In the genomic region with DNA sequence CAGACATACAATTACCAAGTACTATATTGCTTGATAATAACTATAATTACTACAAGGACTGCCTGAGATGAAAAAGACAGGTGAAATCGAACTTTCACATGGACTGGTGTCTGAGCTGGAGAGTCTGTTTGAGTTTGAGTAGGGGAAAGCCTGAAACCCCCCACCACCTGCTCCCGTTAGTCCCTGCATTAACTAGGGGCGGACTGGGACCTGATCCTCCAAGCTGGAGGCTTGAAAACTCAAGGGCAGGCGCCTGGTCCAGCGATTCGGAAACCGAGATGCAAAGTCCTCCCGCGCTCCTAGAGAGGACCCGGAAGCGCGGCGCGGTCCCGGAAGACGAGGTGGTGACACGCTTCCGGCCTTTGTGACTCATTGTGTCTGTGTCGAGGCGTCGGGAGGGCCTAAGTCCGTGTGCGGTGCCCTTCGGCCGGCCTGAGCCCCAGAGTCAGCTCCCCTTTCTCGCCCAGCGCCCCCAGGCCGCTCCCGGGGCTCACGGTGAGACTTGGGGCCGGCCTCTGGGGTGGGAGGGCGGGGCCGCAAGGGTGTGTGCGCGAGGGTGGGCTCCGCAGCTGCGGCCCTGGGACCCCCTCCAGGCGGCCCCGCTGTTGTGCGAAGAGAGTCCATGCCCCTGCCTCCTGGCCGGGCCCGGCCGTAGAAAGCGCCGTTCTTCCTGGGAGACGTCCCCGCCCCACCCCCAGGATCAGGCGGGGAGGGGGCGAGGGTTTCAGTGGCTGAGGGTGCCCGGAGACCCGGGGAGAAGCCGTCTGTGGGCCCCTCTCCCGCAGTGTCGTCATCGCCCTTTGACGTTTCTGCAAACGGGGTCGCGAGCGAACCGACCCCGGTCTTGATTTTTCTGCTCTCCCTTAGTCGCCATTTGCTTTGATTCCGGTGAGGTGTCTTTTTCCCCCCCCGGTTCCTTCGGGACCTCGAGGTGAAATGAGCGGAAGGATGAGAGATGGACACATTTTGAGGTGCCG, we compare ENCODE assay signal across 1 cellular context.
A peak's percentile ranks its signal among the peaks of the same experiment; 100 is the strongest.
TF ChIP-seq lines count a peak whose summit lies in the region.

ZKSCAN1 (plus strand) TSS at position 365 of the 977 bp plus-strand sequence. CDS start 7,911 bp downstream, outside the sequence.

TF ChIP-seq in HepG2, 621 proteins besides CTCF, POLR2A, EP300 and RAD21 (continued from another document and continues in another):
- TF ChIP-seq ZNF280B (CRISPR knock-in tag; IDR thresholded peaks at IDR 0.05; ENCODE audit: borderline replicate concordance) (peak; percentile 67; the same call in 1 of the 2 replicates), ESRRA (CRISPR knock-in tag; IDR thresholded peaks at IDR 0.05; ENCODE audit: low read depth) (0 out of 2 replicates have a peak, but pooled peaks have one; percentile 40), ZNF337 (CRISPR knock-in tag; IDR thresholded peaks at IDR 0.05; ENCODE audit: borderline replicate concordance, low read depth) (no peak), THYN1 (CRISPR knock-in tag; IDR thresholded peaks at IDR 0.05; ENCODE audit: borderline replicate concordance, low read depth) (no peak), ZNF619 (CRISPR knock-in tag; IDR thresholded peaks at IDR 0.05) (no peak), ONECUT2 (CRISPR knock-in tag; IDR thresholded peaks at IDR 0.05) (no peak), ZSCAN30 (CRISPR knock-in tag; IDR thresholded peaks at IDR 0.05) (no peak), ZNF121 (CRISPR knock-in tag; IDR thresholded peaks at IDR 0.05) (no peak), STAG1 (CRISPR knock-in tag; IDR thresholded peaks at IDR 0.05) (peak; percentile 24; the same call in 1 of the 2 replicates), SALL2 (CRISPR knock-in tag; IDR thresholded peaks at IDR 0.05) (peak; percentile 92), TBP (CRISPR knock-in tag; IDR thresholded peaks at IDR 0.05) (no peak), ZBTB44 (CRISPR knock-in tag; IDR thresholded peaks at IDR 0.05) (no peak), ZFP36L2 (CRISPR knock-in tag; IDR thresholded peaks at IDR 0.05) (no peak), ZNF333 (CRISPR knock-in tag; IDR thresholded peaks at IDR 0.05; ENCODE audit: borderline replicate concordance) (no peak), FOXA1 (IDR thresholded peaks at IDR 0.05) (no peak), FOXA1 (CRISPR knock-in tag; IDR thresholded peaks at IDR 0.05) (no peak), PAX8 (CRISPR knock-in tag; IDR thresholded peaks at IDR 0.05; ENCODE audit: borderline replicate concordance) (no peak), ARID2 (CRISPR knock-in tag; IDR thresholded peaks at IDR 0.05; ENCODE audit: borderline replicate concordance) (0 out of 2 replicates have a peak, but pooled peaks have one; percentile 54), ATF7 (IDR thresholded peaks at IDR 0.05) (no peak), ATF7 (CRISPR knock-in tag; IDR thresholded peaks at IDR 0.05) (no peak; the same call in 1 of the 2 replicates), CCAR2 (optimal IDR thresholded peaks at IDR 0.05; ENCODE audit: low read depth, low read length) (no peak), NFYC (CRISPR knock-in tag; IDR thresholded peaks at IDR 0.05) (no peak), ZNF17 (CRISPR knock-in tag; IDR thresholded peaks at IDR 0.05) (no peak), NR3C1 (CRISPR knock-in tag; IDR thresholded peaks at IDR 0.05) (no peak), MXD4 (CRISPR knock-in tag; IDR thresholded peaks at IDR 0.05) (peak; percentile 45; the same call in 1 of the 2 replicates), HNRNPL (IDR thresholded peaks at IDR 0.05; ENCODE audit: low read depth, low read length) (peak; percentile 61; the same call in 1 of the 2 replicates), ARHGAP35 (CRISPR knock-in tag; IDR thresholded peaks at IDR 0.05; ENCODE audit: borderline replicate concordance) (no peak; the same call in 1 of the 2 replicates), SMAD1 (CRISPR knock-in tag; IDR thresholded peaks at IDR 0.05; ENCODE audit: borderline replicate concordance, low read depth) (no peak), SP5 (CRISPR knock-in tag; IDR thresholded peaks at IDR 0.05; ENCODE audit: borderline replicate concordance, low read depth) (no peak), SUZ12 (IDR thresholded peaks at IDR 0.05; ENCODE audit: low read depth, low read length) (no peak), NFKBIZ (CRISPR knock-in tag; IDR thresholded peaks at IDR 0.05) (0 out of 2 replicates have a peak, but pooled peaks have one; percentile 18), ZNF282 (IDR thresholded peaks at IDR 0.05; ENCODE audit: partially characterized antibody) (no peak), ZNF777 (CRISPR knock-in tag; IDR thresholded peaks at IDR 0.05) (0 out of 2 replicates have a peak, but pooled peaks have one; percentile 12), SP2 (CRISPR knock-in tag; IDR thresholded peaks at IDR 0.05) (peak; percentile 48; the same call in 1 of the 2 replicates), ETS1 (CRISPR knock-in tag; IDR thresholded peaks at IDR 0.05) (0 out of 2 replicates have a peak, but pooled peaks have one; percentile 35), ZBTB1 (CRISPR knock-in tag; IDR thresholded peaks at IDR 0.05; ENCODE audit: borderline replicate concordance) (no peak), RARG (CRISPR knock-in tag; IDR thresholded peaks at IDR 0.05; ENCODE audit: low read depth) (no peak), ZNF788 (CRISPR knock-in tag; IDR thresholded peaks at IDR 0.05; ENCODE audit: borderline replicate concordance) (peak; percentile 85; the same call in 1 of the 2 replicates), GLI4 (CRISPR knock-in tag; IDR thresholded peaks at IDR 0.05; ENCODE audit: borderline replicate concordance) (no peak), FOXK1 (CRISPR knock-in tag; IDR thresholded peaks at IDR 0.05; ENCODE audit: borderline replicate concordance, low read depth) (peak; percentile 88; the same call in 1 of the 2 replicates), ZNF672 (CRISPR knock-in tag; IDR thresholded peaks at IDR 0.05) (no peak), TAF15 (IDR thresholded peaks at IDR 0.05; ENCODE audit: low read depth, low read length, poor library complexity, severe bottlenecking) (no peak), ZNF670 (CRISPR knock-in tag; IDR thresholded peaks at IDR 0.05; ENCODE audit: borderline replicate concordance) (no peak), KDM4B (CRISPR knock-in tag; IDR thresholded peaks at IDR 0.05) (no peak; the same call in 1 of the 2 replicates), SNAI1 (CRISPR knock-in tag; IDR thresholded peaks at IDR 0.05; ENCODE audit: borderline replicate concordance) (no peak), NFKB2 (CRISPR knock-in tag; IDR thresholded peaks at IDR 0.05; ENCODE audit: borderline replicate concordance) (peak; percentile 88)
- TF ChIP-seq, protein P1, sequence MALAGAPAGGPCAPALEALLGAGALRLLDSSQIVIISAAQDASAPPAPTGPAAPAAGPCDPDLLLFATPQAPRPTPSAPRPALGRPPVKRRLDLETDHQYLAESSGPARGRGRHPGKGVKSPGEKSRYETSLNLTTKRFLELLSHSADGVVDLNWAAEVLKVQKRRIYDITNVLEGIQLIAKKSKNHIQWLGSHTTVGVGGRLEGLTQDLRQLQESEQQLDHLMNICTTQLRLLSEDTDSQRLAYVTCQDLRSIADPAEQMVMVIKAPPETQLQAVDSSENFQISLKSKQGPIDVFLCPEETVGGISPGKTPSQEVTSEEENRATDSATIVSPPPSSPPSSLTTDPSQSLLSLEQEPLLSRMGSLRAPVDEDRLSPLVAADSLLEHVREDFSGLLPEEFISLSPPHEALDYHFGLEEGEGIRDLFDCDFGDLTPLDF (CRISPR knock-in tag; IDR thresholded peaks at IDR 0.05) = 0 out of 2 replicates have a peak, but pooled peaks have one; percentile 41
- TF ChIP-seq, protein P2, sequence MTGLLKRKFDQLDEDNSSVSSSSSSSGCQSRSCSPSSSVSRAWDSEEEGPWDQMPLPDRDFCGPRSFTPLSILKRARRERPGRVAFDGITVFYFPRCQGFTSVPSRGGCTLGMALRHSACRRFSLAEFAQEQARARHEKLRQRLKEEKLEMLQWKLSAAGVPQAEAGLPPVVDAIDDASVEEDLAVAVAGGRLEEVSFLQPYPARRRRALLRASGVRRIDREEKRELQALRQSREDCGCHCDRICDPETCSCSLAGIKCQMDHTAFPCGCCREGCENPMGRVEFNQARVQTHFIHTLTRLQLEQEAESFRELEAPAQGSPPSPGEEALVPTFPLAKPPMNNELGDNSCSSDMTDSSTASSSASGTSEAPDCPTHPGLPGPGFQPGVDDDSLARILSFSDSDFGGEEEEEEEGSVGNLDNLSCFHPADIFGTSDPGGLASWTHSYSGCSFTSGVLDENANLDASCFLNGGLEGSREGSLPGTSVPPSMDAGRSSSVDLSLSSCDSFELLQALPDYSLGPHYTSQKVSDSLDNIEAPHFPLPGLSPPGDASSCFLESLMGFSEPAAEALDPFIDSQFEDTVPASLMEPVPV (CRISPR knock-in tag; IDR thresholded peaks at IDR 0.05) = 0 out of 2 replicates have a peak, but pooled peaks have one; percentile 56
- TF ChIP-seq, protein P3, sequence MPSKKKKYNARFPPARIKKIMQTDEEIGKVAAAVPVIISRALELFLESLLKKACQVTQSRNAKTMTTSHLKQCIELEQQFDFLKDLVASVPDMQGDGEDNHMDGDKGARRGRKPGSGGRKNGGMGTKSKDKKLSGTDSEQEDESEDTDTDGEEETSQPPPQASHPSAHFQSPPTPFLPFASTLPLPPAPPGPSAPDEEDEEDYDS (CRISPR knock-in tag; IDR thresholded peaks at IDR 0.05) = peak; percentile 93
- TF ChIP-seq, protein P4, sequence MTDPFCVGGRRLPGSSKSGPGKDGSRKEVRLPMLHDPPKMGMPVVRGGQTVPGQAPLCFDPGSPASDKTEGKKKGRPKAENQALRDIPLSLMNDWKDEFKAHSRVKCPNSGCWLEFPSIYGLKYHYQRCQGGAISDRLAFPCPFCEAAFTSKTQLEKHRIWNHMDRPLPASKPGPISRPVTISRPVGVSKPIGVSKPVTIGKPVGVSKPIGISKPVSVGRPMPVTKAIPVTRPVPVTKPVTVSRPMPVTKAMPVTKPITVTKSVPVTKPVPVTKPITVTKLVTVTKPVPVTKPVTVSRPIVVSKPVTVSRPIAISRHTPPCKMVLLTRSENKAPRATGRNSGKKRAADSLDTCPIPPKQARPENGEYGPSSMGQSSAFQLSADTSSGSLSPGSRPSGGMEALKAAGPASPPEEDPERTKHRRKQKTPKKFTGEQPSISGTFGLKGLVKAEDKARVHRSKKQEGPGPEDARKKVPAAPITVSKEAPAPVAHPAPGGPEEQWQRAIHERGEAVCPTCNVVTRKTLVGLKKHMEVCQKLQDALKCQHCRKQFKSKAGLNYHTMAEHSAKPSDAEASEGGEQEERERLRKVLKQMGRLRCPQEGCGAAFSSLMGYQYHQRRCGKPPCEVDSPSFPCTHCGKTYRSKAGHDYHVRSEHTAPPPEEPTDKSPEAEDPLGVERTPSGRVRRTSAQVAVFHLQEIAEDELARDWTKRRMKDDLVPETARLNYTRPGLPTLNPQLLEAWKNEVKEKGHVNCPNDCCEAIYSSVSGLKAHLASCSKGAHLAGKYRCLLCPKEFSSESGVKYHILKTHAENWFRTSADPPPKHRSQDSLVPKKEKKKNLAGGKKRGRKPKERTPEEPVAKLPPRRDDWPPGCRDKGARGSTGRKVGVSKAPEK (CRISPR knock-in tag; IDR thresholded peaks at IDR 0.05; ENCODE audit: borderline replicate concordance) = no peak
- TF ChIP-seq, protein P5, sequence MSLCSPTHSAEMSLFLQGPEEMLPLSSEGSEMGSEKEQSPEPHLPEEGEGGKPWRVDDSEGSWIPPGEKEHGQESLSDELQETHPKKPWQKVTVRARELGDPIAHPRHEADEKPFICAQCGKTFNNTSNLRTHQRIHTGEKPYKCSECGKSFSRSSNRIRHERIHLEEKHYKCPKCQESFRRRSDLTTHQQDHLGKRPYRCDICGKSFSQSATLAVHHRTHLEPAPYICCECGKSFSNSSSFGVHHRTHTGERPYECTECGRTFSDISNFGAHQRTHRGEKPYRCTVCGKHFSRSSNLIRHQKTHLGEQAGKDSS (CRISPR knock-in tag; IDR thresholded peaks at IDR 0.05; ENCODE audit: borderline replicate concordance, low read depth) = 0 out of 2 replicates have a peak, but pooled peaks have one; percentile 54
- TF ChIP-seq, protein P6, sequence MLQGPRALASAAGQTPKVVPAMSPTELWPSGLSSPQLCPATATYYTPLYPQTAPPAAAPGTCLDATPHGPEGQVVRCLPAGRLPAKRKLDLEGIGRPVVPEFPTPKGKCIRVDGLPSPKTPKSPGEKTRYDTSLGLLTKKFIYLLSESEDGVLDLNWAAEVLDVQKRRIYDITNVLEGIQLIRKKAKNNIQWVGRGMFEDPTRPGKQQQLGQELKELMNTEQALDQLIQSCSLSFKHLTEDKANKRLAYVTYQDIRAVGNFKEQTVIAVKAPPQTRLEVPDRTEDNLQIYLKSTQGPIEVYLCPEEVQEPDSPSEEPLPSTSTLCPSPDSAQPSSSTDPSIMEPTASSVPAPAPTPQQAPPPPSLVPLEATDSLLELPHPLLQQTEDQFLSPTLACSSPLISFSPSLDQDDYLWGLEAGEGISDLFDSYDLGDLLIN (CRISPR knock-in tag; IDR thresholded peaks at IDR 0.05; ENCODE audit: borderline replicate concordance) = 0 out of 2 replicates have a peak, but pooled peaks have one; percentile 60
